Comparison of ENCODE assay signal across 23 cellular contexts in the genomic region with DNA sequence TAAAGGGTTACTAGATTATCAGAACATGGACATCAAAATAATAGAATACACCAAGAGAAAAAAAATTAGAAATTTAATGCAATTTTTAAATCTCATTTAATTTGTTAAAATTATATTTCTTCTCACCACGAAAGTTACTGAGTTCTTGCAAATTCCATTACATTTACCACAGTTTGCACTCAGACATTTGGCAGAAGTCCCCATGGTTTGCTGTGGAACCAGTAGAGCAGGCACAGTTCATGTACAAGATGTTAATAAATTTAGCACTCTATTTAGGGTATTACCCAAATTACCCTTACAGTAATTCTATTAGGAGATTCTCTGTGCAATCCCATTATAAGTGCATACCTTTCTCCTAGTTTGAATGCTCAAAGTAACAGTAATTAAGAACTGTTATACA.
"Had no signal": no experiment of that assay in that cellular context is flagged by ENCODE, and none has a peak within 500 bp of the region (broad histone marks: within the 10 kb centered on the region; RNA-seq: fewer than 3 reads in every experiment).

No MANE protein-coding gene starts in this region.

- H2AFZ ChIP-seq: PC-9 had no signal

- H3K27me3 ChIP-seq: Peyer's patch had no signal

- H3K27ac ChIP-seq: HL-60, KMS-11, PC-9, Peyer's patch, SJCRH30 had no signal

- DNase-seq: Kasumi-1; NCI-H1092 treated with DMSO at 0.1 percent for 48 hours; NCI-H1417; NCI-H1436 treated with DMSO at 0.1 percent for 48 hours; NCI-H1694; NCI-H187 treated with DMSO at 0.1 percent for 48 hours; NCI-H2029 treated with DMSO at 0.1 percent for 48 hours; NCI-H2171 treated with DMSO at 0.1 percent for 48 hours; NCI-H345; NCI-H446 treated with DMSO at 0.1 percent for 48 hours; NCI-H510A treated with DMSO at 0.1 percent for 48 hours; NCI-H526; NK-92 treated with Interleukin-12 subunit alpha and Interleukin-12 subunit beta, amount 100 ng/mL, for 24 hours; PC-9; Peyer's patch; SHP77 treated with DMSO at 0.1 percent for 48 hours; SJCRH30; SW 1271; T-cell had no signal

- H3K36me3 ChIP-seq: Peyer's patch, SJCRH30 had no signal

- H3K4me3 ChIP-seq: K562, PC-9, Peyer's patch, SJCRH30 had no signal

- H3K4me1 ChIP-seq: Peyer's patch, SJCRH30 had no signal

- H3K9me3 ChIP-seq: Peyer's patch, SJCRH30 had no signal

- ATAC-seq: K562, Right ventricle myocardium inferior, T-cell had no signal

- H3K9ac ChIP-seq: KMS-11 had no signal

- H3K4me2 ChIP-seq: KMS-11, PC-9 had no signal
